In genomic region chr7:112180223-112180622, GRCh38 we compare ENCODE assay signal across 18 cellular contexts.
"Had no signal": no experiment of that assay in that cellular context is flagged by ENCODE, and none has a peak within 500 bp of the region (broad histone marks: within the 10 kb centered on the region; RNA-seq: fewer than 3 reads in every experiment).

No MANE protein-coding gene starts in this region.

- H3K4me2 ChIP-seq: hepatocyte had no signal

- H3K4me3 ChIP-seq: coronary artery, hepatocyte, lower lobe of right lung, psoas muscle, tibial artery, upper lobe of left lung, uterus had no signal

- H2AFZ ChIP-seq: hepatocyte, parathyroid adenoma had no signal

- H3K79me2 ChIP-seq: parathyroid adenoma had no signal

- H3K27me3 ChIP-seq: hepatocyte, tibial artery, upper lobe of left lung, uterus had no signal

- H3K27ac ChIP-seq: coronary artery, hepatocyte, lower lobe of right lung, parathyroid adenoma, psoas muscle, tibial artery, uterus had no signal

- H3K36me3 ChIP-seq: lower lobe of right lung, tibial artery, upper lobe of left lung, uterus had no signal

- H3K4me1 ChIP-seq: parathyroid adenoma, uterus had no signal

- H3K9ac ChIP-seq: parathyroid adenoma had no signal

- DNase-seq: effector CD8-positive, alpha-beta T cell; foreskin melanocyte; head of caudate nucleus; lower lobe of right lung; naive B cell; occipital lobe; psoas muscle; stimulated activated CD4-positive, alpha-beta T cell treated with anti-CD3 and anti-CD28 coated beads, Interleukin-2, amount 100 ng/mL, for 24 hours; stimulated activated CD4-positive, alpha-beta T cell treated with anti-CD3 and anti-CD28 coated beads, Interleukin-4, amount 100 ng/mL, for 4 hours; stimulated activated naive B cell treated with anti-CD40 and anti-IgM and Interleukin-4, amounts not matched to agents 10 μg/mL and 1 μg/mL and 100 μg/mL, for 72 hours; stimulated activated naive CD8-positive, alpha-beta T cell treated with anti-CD3 and anti-CD28 coated beads, Interleukin-15, amount 100 ng/mL, for 72 hours; tibial artery; upper lobe of left lung; uterus had no signal

- ATAC-seq: sciatic nerve; stimulated activated naive B cell treated with anti-CD40 and anti-IgM and Interleukin-4, amounts not matched to agents 10 μg/mL and 1 μg/mL and 100 μg/mL, for 72 hours; stimulated activated naive CD8-positive, alpha-beta T cell treated with anti-CD3 and anti-CD28 coated beads, Interleukin-15, amount 100 ng/mL, for 72 hours had no signal

- H3K9me3 ChIP-seq: lower lobe of right lung, psoas muscle, tibial artery, upper lobe of left lung, uterus had no signal
